In the genomic region with DNA sequence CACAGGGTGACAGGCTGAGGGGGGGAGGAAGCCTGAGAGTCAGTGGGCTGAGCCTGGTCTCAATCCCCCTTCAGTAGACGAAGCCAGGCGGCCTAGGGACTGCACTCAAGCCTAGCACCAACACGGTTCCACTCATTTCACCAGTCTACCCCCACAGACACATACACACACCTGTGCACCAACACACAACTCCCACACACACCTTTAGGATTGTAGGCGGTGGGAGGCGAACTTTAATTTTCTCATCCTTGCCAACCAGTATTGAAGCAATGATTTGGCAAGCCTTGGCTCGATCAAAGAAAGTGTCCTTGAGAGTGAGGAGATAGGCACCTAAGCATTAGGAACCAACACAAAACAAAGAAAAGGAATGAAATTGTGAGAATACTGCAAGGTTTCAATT, we compare ENCODE assay signal across 1 cellular context.
TF ChIP-seq lines count a peak whose summit lies in the region.

No MANE protein-coding gene starts in this region.

TF ChIP-seq in HepG2, 621 proteins besides CTCF, POLR2A, EP300 and RAD21:
- TF ChIP-seq CHD2 (IDR thresholded peaks at IDR 0.05; ENCODE audit: low read depth, low read length) (no peak), MTF2 (CRISPR knock-in tag; IDR thresholded peaks at IDR 0.05; ENCODE audit: borderline replicate concordance) (no peak), FOXO1 (CRISPR knock-in tag; IDR thresholded peaks at IDR 0.05) (no peak), ARNT2 (CRISPR knock-in tag; IDR thresholded peaks at IDR 0.05; ENCODE audit: low read depth) (no peak), ZNF709 (CRISPR knock-in tag; IDR thresholded peaks at IDR 0.05) (no peak), EED (CRISPR knock-in tag; IDR thresholded peaks at IDR 0.05) (no peak), ZNF24 (IDR thresholded peaks at IDR 0.05) (no peak), ZBTB25 (CRISPR knock-in tag; IDR thresholded peaks at IDR 0.05) (no peak), ZNF224 (CRISPR knock-in tag; IDR thresholded peaks at IDR 0.05) (no peak), KMT2A (CRISPR knock-in tag; IDR thresholded peaks at IDR 0.05) (no peak), RXRB (CRISPR knock-in tag; IDR thresholded peaks at IDR 0.05; ENCODE audit: borderline replicate concordance) (no peak), SMARCE1 (IDR thresholded peaks at IDR 0.05; ENCODE audit: borderline replicate concordance) (no peak), ZNF572 (CRISPR knock-in tag; IDR thresholded peaks at IDR 0.05) (no peak), SP4 (CRISPR knock-in tag; IDR thresholded peaks at IDR 0.05) (no peak)
